8 cellular contexts compared by ENCODE assay signal in the genomic region with DNA sequence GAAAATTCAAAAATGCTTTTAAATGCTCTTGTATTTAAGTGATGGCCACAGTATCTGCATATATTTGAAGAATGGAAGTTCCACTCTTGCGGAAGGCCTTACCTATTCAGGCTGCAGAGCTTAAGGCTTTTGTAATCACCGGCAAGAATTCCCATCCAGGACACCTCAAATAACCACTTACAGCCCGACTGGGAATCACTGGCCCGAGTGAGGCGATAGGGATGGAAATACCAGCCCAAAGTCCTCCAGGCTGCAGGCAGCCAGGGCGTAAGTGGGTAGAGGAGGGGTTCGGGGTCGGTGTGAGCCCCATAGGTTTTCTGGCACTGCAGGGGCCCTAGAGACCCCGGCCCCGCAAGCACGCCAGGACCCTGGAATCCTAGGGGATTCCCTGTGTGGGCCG. TPM values are rescaled to one million over a fixed set of nuclear protein-coding genes. Genes with fewer than 3 reads are reported as not detected.
DNase-seq lines count a peak whose midpoint lies in the region; ATAC-seq and TF ChIP-seq lines count a peak whose summit lies in the region.

No MANE protein-coding gene starts in this region.

- peak overlapping the region; percentile 85 for H3K4me2 ChIP-seq in MM.1S (ENCODE audit: low read depth, low read length)

- H3K4me1 ChIP-seq in MM.1S (ENCODE audit: low read length) (peaks cover 7% of the 10 kb centered on the region), neuron (ENCODE audit: insufficient read depth, low read length) (peaks cover 6% of the 10 kb centered on the region)

- H3K4me3 ChIP-seq in MM.1S (ENCODE audit: low read length): peak overlapping the region; percentile 61
- peak overlapping the region; percentile 45 for H3K4me3 ChIP-seq in neuron (ENCODE audit: low read length)

- H3K4me1 Mint-ChIP-seq in endothelial cell (ENCODE audit: unreplicated experiment): peaks cover 46% of the 10 kb centered on the region

- H3K27ac ChIP-seq in MM.1S (ENCODE audit: low read length): peak overlapping the region; percentile 65; the same call in 1 of the 2 replicates

- DNase-seq in MM.1S (no peak), endothelial cell (ENCODE audit: low spot score) (no peak), middle frontal gyrus (ENCODE audit: extremely low spot score, low spot score) (no peak), A172 (ENCODE audit: low spot score) (no peak), NCI-H510A (lab: John Stamatoyannopoulos, UW) (no peak), T1000 (lab: John Stamatoyannopoulos, UW) (no peak)

- H2AFZ ChIP-seq in MM.1S (ENCODE audit: low read length) (peak overlapping the region; percentile 78), neuron (ENCODE audit: low read depth, low read length) (peak overlapping the region; percentile 56)

- peak; percentile 13 for ATAC-seq in GM19324 (IDR thresholded peaks at IDR 0.05; ENCODE audit: low FRiP score, unreplicated experiment)

- H3K27me3 ChIP-seq in MM.1S (replicated peaks; ENCODE audit: insufficient read depth, low read length): no peaks in the 10 kb centered on the region
- H3K27me3 ChIP-seq in neuron (ENCODE audit: insufficient read depth, low read length): no peaks in the 10 kb centered on the region

- H3K9me3 ChIP-seq in MM.1S (replicated peaks; ENCODE audit: insufficient read depth, low read length) (no peaks in the 10 kb centered on the region), neuron (ENCODE audit: low read length) (no peaks in the 10 kb centered on the region)

- peaks cover 7% of the 10 kb centered on the region for H3K36me3 Mint-ChIP-seq in endothelial cell (ENCODE audit: low read depth, unreplicated experiment)

- TF ChIP-seq CTCF in MM.1S (IDR thresholded peaks at IDR 0.05; ENCODE audit: low read length) (no peak), endothelial cell (IDR thresholded peaks at IDR 0.05; ENCODE audit: unreplicated experiment) (no peak)

- H3K4me3 Mint-ChIP-seq in endothelial cell (ENCODE audit: unreplicated experiment): peak overlapping the region; percentile 71

- no peaks in the 10 kb centered on the region for H3K9me3 Mint-ChIP-seq in endothelial cell (ENCODE audit: unreplicated experiment)

- no peaks in the 10 kb centered on the region; the same call in 1 of the 2 replicates for H3K79me2 ChIP-seq in MM.1S (ENCODE audit: low read length)

- no peaks in the 10 kb centered on the region for H3K9me2 ChIP-seq in MM.1S (replicated peaks; ENCODE audit: insufficient read depth, low read length)

- H3F3A ChIP-seq in MM.1S (ENCODE audit: insufficient read depth, low read length): peaks cover 7% of the 10 kb centered on the region; the same call in 1 of the 2 replicates

- peaks cover 10% of the 10 kb centered on the region for H3K27me3 Mint-ChIP-seq in endothelial cell (ENCODE audit: unreplicated experiment)

- H4K20me1 ChIP-seq in MM.1S (ENCODE audit: insufficient read depth, low read length): no peaks in the 10 kb centered on the region

- H3K36me3 ChIP-seq in MM.1S (replicated peaks; ENCODE audit: insufficient read depth, low read length) (no peaks in the 10 kb centered on the region), neuron (ENCODE audit: insufficient read depth, low read length) (peaks cover 4% of the 10 kb centered on the region)

- peak overlapping the region; percentile 71; the same call in 1 of the 2 replicates for H3K9ac ChIP-seq in MM.1S (ENCODE audit: low read length)

- H3K27ac Mint-ChIP-seq in endothelial cell (ENCODE audit: unreplicated experiment): peak overlapping the region; percentile 98

RNA-seq across cellular contexts. Expression of a gene that starts 9.5 kb away (rescaled TPM):
- total RNA-seq in endothelial cell (ENCODE audit: unreplicated experiment): 54.4 TPM
- 8.5 and 13.9 TPM in 2 replicates for total RNA-seq in A172 (2014; rRNA removed; shearing (Covaris generic))
